In genomic region chrX:71550578-71550977, GRCh38 we compare ENCODE assay signal across 12 cellular contexts.
"Had no signal": no experiment of that assay in that cellular context is flagged by ENCODE, and none has a peak within 500 bp of the region (broad histone marks: within the 10 kb centered on the region; RNA-seq: fewer than 3 reads in every experiment).

No MANE protein-coding gene starts in this region.

- H3K27ac Mint-ChIP-seq: memory B cell, nephron progenitor cell had no signal

- ATAC-seq: body of pancreas had no signal

- H3K4me3 Mint-ChIP-seq: central memory CD8-positive, alpha-beta T cell; memory B cell; nephron progenitor cell had no signal

- DNase-seq: activated CD4-positive, alpha-beta T cell treated with anti-CD3 and anti-CD28 coated beads for 1 hour; body of pancreas; cortex of kidney; effector memory CD4-positive, alpha-beta T cell; kidney; left ventricle myocardium inferior; nephron progenitor cell; SIG-M5; stimulated activated CD4-positive, alpha-beta T cell treated with anti-CD3 and anti-CD28 coated beads, Interleukin-4, amount 100 ng/mL, for 24 hours; SW 1271 had no signal

- H3K9me3 Mint-ChIP-seq: central memory CD8-positive, alpha-beta T cell; memory B cell had no signal

- H3K4me1 Mint-ChIP-seq: memory B cell, nephron progenitor cell had no signal

- H3K27me3 Mint-ChIP-seq: central memory CD8-positive, alpha-beta T cell; memory B cell had no signal
